In the genomic region with DNA sequence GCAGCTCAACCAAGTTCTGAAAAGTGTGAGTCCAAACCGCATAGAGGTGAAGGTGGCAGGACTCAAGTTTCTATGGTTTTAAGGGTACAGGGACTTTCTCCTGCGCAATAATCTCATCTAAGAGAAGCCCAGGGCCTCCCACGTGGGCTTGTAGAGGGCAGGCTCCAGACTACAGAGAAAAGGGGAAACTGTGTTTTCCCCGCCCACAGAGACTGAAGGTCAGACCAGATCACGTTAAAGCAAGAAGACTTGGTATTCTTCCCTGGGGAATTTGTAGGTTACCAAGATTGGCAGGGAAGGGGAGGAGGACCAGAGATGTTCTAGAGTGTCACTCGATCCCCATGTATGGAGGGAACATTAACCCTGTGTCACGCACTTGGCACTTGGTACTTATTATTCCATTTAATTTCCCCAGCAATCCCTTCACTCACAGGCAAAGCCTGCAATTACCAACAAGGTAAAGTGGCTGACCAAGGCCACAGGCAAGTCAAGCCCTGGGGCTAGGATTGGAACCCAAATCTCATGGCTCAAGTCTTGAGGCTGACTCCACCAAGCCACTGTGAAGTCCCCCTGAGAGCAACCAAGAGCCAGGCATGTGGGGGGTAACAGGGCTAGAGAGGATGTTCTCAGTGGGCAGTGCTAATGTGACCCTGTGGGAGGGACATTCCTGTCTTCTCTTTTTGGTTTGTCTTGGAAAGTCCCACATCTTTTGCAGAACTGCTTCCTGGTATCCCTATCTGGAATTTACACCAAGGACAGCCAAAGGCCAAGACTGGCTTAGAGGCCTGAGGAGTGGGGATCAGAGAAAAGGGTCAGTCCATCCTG, we compare ENCODE assay signal across 8 cellular contexts. TPM values are rescaled to one million over a fixed set of nuclear protein-coding genes. Genes with fewer than 3 reads are reported as not detected.
DNase-seq lines count a peak whose midpoint lies in the region; ATAC-seq, FAIRE-seq and TF ChIP-seq lines count a peak whose summit lies in the region.

No MANE protein-coding gene starts in this region.

- peak; percentile 92 for FAIRE-seq in GM18507 (lab: Jason Lieb, UNC)
- no peak for FAIRE-seq in D721Med (lab: Jason Lieb, UNC)

- no peak for DNase-seq in GM18507 (ENCODE audit: extremely low spot score, insufficient read length, low read depth)
- DNase-seq in KBM-7, result peak; percentile 82
- DNase-seq in left lobe of liver (ENCODE audit: low spot score), result no peak
- DNase-seq in omental fat pad (ENCODE audit: low spot score), result no peak
- no peak for DNase-seq in DMS79 treated with DMSO at 0.1 percent for 48 hours (lab: John Stamatoyannopoulos, UW)
- DNase-seq in D721Med (ENCODE audit: insufficient read length, low spot score), result no peak
- no peak for DNase-seq in HK-2 (ENCODE audit: unreplicated experiment)

- ATAC-seq in GM21576 (IDR thresholded peaks at IDR 0.05; ENCODE audit: unreplicated experiment) (peak; percentile 57), left lobe of liver (peak; percentile 23), omental fat pad (ENCODE audit: low FRiP score) (no peak)

- TF ChIP-seq CTCF in omental fat pad (IDR thresholded peaks at IDR 0.05) (no peak), D721Med (IDR thresholded peaks at IDR 0.05; ENCODE audit: insufficient read depth, missing control alignments) (no peak)

- in situ Hi-C loops in KBM-7 (cut with MboI; ENCODE audit: low pct_unique_long_range_greater_than_20kb, low sequenced_read_pairs), result no loop called here

RNA-seq across cellular contexts. Expression of gene NEK6, which starts 18.3 kb away (rescaled TPM):
- total RNA-seq in left lobe of liver (84.5 TPM), omental fat pad (10 to 100 TPM; 11.8 to 52.1 (median 29.0) TPM)
